25 cellular contexts compared by ENCODE assay signal in the genomic region with DNA sequence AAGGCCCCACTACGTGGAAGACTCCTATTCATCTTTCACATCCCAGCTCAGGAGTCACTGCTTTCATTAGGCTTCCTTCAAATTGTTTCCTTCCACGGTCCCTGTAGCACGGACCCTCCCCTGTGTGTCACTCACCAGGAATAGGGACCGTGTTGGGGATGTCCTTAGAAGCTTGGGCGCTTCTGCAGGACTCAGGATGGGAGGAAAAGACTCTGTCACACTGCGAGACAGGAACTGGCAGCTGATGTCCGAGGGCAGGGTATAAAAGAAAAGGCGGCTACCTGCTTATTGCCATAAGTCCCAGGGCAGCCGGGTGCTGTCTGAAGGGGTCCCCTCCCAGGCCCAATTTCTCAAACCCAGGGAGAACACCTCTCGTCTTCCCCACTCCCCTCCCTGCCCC.
"Had no signal": no experiment of that assay in that cellular context is flagged by ENCODE, and none has a peak within 500 bp of the region (broad histone marks: within the 10 kb centered on the region; RNA-seq: fewer than 3 reads in every experiment).

No MANE protein-coding gene starts in this region.

- H3K9ac ChIP-seq: neural progenitor cell had no signal

- H3K4me3 Mint-ChIP-seq: activated B cell treated with CpG ODN at 0.5 μM for 24 hours; activated naive CD4-positive, alpha-beta T cell treated with anti-CD3 and anti-CD28 coated beads, Interleukin-2, amount 50 U/mL, for 24 hours; activated naive CD8-positive, alpha-beta T cell treated with anti-CD3 and anti-CD28 coated beads, Interleukin-2, amount 50 U/mL, for 24 hours; activated T-cell treated with anti-CD3 and anti-CD28 coated beads, Interleukin-2, amount 50 U/mL, for 4 hours; dendritic cell treated with granulocyte-macrophage colony-stimulating factor and Interleukin-4, amounts not matched to agents 40 ng/mL and 50 ng/mL, for 4 days; natural killer cell; neural progenitor cell; T-helper 2 cell treated with Interferon-gamma antibody and Interleukin-4, amounts not matched to agents 5 μg/mL and 100 μg/mL, for 36 hours had no signal

- H3K4me1 ChIP-seq: left lung, lower lobe of right lung had no signal

- H3K9me3 ChIP-seq: left lung, lower lobe of right lung, spleen, thoracic aorta had no signal

- H3K27ac ChIP-seq: epithelial cell of prostate, left lung, lower lobe of right lung, neural progenitor cell, spleen, thoracic aorta had no signal

- DNase-seq: activated B cell treated with CpG ODN at 0.5 μM for 24 hours; activated CD4-positive, alpha-beta T cell treated with anti-CD3 and anti-CD28 coated beads, Interleukin-2, amount 50 U/mL, for 1 hour; activated naive CD8-positive, alpha-beta T cell treated with anti-CD3 and anti-CD28 coated beads, Interleukin-2, amount 50 U/mL, for 24 hours; activated T-cell treated with anti-CD3 and anti-CD28 coated beads, Interleukin-2, amount 50 U/mL, for 4 hours; amygdala; caudate nucleus; effector CD4-positive, alpha-beta T cell; left lung; lower lobe of right lung; natural killer cell; occipital lobe; right cardiac atrium; spleen; stimulated activated naive CD8-positive, alpha-beta T cell treated with anti-CD3 and anti-CD28 coated beads, Interleukin-15, Interleukin-2, amounts not matched to agents 100 U/mL and 50 U/mL, for 24 hours; T-helper 1 cell; trophoblast cell had no signal

- ATAC-seq: activated T-cell treated with anti-CD3 and anti-CD28 coated beads, Interleukin-2, amount 50 U/mL, for 4 hours; left lung; lower lobe of right lung; natural killer cell; stimulated activated naive CD8-positive, alpha-beta T cell treated with anti-CD3 and anti-CD28 coated beads, Interleukin-15, Interleukin-2, amounts not matched to agents 100 U/mL and 50 U/mL, for 24 hours had no signal

- FAIRE-seq: endometrium, frontal cortex had no signal

- H3K4me3 ChIP-seq: left lung, lower lobe of right lung, neural progenitor cell, spleen, thoracic aorta had no signal

- H3K4me1 Mint-ChIP-seq: activated naive CD4-positive, alpha-beta T cell treated with anti-CD3 and anti-CD28 coated beads, Interleukin-2, amount 50 U/mL, for 24 hours had no signal

- H3K27me3 ChIP-seq: neural progenitor cell, spleen had no signal

- H3K36me3 ChIP-seq: left lung, lower lobe of right lung, neural progenitor cell, spleen, thoracic aorta had no signal

- H3K9me3 Mint-ChIP-seq: activated B cell treated with CpG ODN at 0.5 μM for 24 hours; activated naive CD4-positive, alpha-beta T cell treated with anti-CD3 and anti-CD28 coated beads, Interleukin-2, amount 50 U/mL, for 24 hours; activated naive CD8-positive, alpha-beta T cell treated with anti-CD3 and anti-CD28 coated beads, Interleukin-2, amount 50 U/mL, for 24 hours; activated T-cell treated with anti-CD3 and anti-CD28 coated beads, Interleukin-2, amount 50 U/mL, for 4 hours; activated T-helper 2 cell treated with anti-CD3 and anti-CD28 coated beads, Interferon-gamma antibody, Interleukin-2, Interleukin-4, amounts not matched to agents 10 μg/mL and 5 μg/mL and 100 μg/mL, durations not matched to agents 14 hours and 24 hours and 36 hours; dendritic cell treated with granulocyte-macrophage colony-stimulating factor and Interleukin-4, amounts not matched to agents 40 ng/mL and 50 ng/mL, for 4 days; natural killer cell; neural progenitor cell; T-helper 2 cell treated with Interferon-gamma antibody and Interleukin-4, amounts not matched to agents 5 μg/mL and 100 μg/mL, for 36 hours had no signal

- H3K4me2 ChIP-seq: neural progenitor cell had no signal

- H3K36me3 Mint-ChIP-seq: activated naive CD4-positive, alpha-beta T cell treated with anti-CD3 and anti-CD28 coated beads, Interleukin-2, amount 50 U/mL, for 24 hours; natural killer cell; neural progenitor cell had no signal

- H3K27ac Mint-ChIP-seq: activated naive CD4-positive, alpha-beta T cell treated with anti-CD3 and anti-CD28 coated beads, Interleukin-2, amount 50 U/mL, for 24 hours; activated naive CD8-positive, alpha-beta T cell treated with anti-CD3 and anti-CD28 coated beads, Interleukin-2, amount 50 U/mL, for 24 hours; activated T-helper 2 cell treated with anti-CD3 and anti-CD28 coated beads, Interferon-gamma antibody, Interleukin-2, Interleukin-4, amounts not matched to agents 10 μg/mL and 5 μg/mL and 100 μg/mL, durations not matched to agents 14 hours and 24 hours and 36 hours; dendritic cell treated with granulocyte-macrophage colony-stimulating factor and Interleukin-4, amounts not matched to agents 40 ng/mL and 50 ng/mL, for 4 days; natural killer cell; neural progenitor cell; T-helper 2 cell treated with Interferon-gamma antibody and Interleukin-4, amounts not matched to agents 5 μg/mL and 100 μg/mL, for 36 hours had no signal

- H3K27me3 Mint-ChIP-seq: activated B cell treated with CpG ODN at 0.5 μM for 24 hours had no signal
